In genomic region chr10:75126277-75126676, GRCh38 we compare ENCODE assay signal across 22 cellular contexts. TPM values are rescaled to one million over a fixed set of nuclear protein-coding genes. Genes with fewer than 3 reads are reported as not detected.
DNase-seq lines count a peak whose midpoint lies in the region; ATAC-seq and TF ChIP-seq lines count a peak whose summit lies in the region.
"Had no signal": no experiment of that assay in that cellular context is flagged by ENCODE, and none has a peak within 500 bp of the region (broad histone marks: within the 10 kb centered on the region; RNA-seq: fewer than 3 reads in every experiment).

No MANE protein-coding gene starts in this region.

- no peaks in the 10 kb centered on the region for H3K27me3 ChIP-seq in BLaER1 treated with 17β-estradiol and CSF1 and Interleukin-3, amounts not matched to agents 10 nM and 100 nM

- DNase-seq in HFFc6 (no peak), memory B cell (ENCODE audit: low spot score in 2 of 2) (no peak), GM10248 (ENCODE audit: extremely low spot score) (no peak)
- DNase-seq in activated naive CD8-positive, alpha-beta T cell treated with anti-CD3 and anti-CD28 coated beads, Interleukin-2, amount 10 ng/mL, durations not matched to agents 7 days and 5 days: no peak
- DNase-seq in activated CD4-positive, alpha-beta T cell treated with anti-CD3 and anti-CD28 coated beads, Interleukin-2, amount 50 U/mL, for 4 hours: no peak
- DNase-seq: activated CD8-positive, alpha-beta memory T cell treated with anti-CD3 and anti-CD28 coated beads, Interleukin-2, amount 10 ng/mL, durations not matched to agents 7 days and 5 days; DND-41; foreskin melanocyte; H9; hypothalamus; islet precursor cell; Kasumi-1; NCI-H2029 treated with DMSO at 0.1 percent for 48 hours; NCI-H446; NK-92 treated with Interleukin-12 subunit alpha and Interleukin-12 subunit beta, amount 100 ng/mL, for 24 hours; T-helper 9 cell had no signal

- H3K4me1 ChIP-seq in BLaER1 treated with 17β-estradiol and CSF1 and Interleukin-3, amounts not matched to agents 10 nM and 100 nM: peaks cover 9 to 32% (median 14%) of the 10 kb centered on the region in 10 experiments

- H3K27me3 Mint-ChIP-seq in HFFc6 (ENCODE audit: insufficient read depth): no peaks in the 10 kb centered on the region
- H3K27me3 Mint-ChIP-seq in activated naive CD8-positive, alpha-beta T cell treated with anti-CD3 and anti-CD28 coated beads, Interleukin-2, amount 10 ng/mL, durations not matched to agents 7 days and 5 days: no peaks in the 10 kb centered on the region
- H3K27me3 Mint-ChIP-seq in memory B cell: no peaks in the 10 kb centered on the region
- H3K27me3 Mint-ChIP-seq: activated CD8-positive, alpha-beta memory T cell treated with anti-CD3 and anti-CD28 coated beads, Interleukin-2, amount 10 ng/mL, durations not matched to agents 7 days and 5 days; dendritic cell treated with granulocyte-macrophage colony-stimulating factor and Interleukin-4, amounts not matched to agents 40 ng/mL and 50 ng/mL, for 4 days had no signal

- no peaks in the 10 kb centered on the region for H3K9me3 ChIP-seq in BLaER1 treated with 17β-estradiol and CSF1 and Interleukin-3, amounts not matched to agents 10 nM and 100 nM (replicated peaks in 1 of 11)

- H3K4me1 Mint-ChIP-seq in HFFc6 (ENCODE audit: low read depth) (peaks cover 16% of the 10 kb centered on the region), memory B cell (peaks cover 28% of the 10 kb centered on the region)
- H3K4me1 Mint-ChIP-seq in activated naive CD8-positive, alpha-beta T cell treated with anti-CD3 and anti-CD28 coated beads, Interleukin-2, amount 10 ng/mL, durations not matched to agents 7 days and 5 days: peaks cover 31% of the 10 kb centered on the region

- no peak overlapping the region for H3K4me3 ChIP-seq in BLaER1 treated with 17β-estradiol and CSF1 and Interleukin-3, amounts not matched to agents 10 nM and 100 nM
- H3K4me3 ChIP-seq: lung, SK-N-MC had no signal

- POLR2A ChIA-PET in activated naive CD8-positive, alpha-beta T cell treated with anti-CD3 and anti-CD28 coated beads, Interleukin-2, amount 10 ng/mL, durations not matched to agents 7 days and 5 days (lab: Charles Lee): no interaction called here
- POLR2A ChIA-PET in GM10248 (lab: Yijun Ruan, JAX): no interaction called here

- H3K36me3 Mint-ChIP-seq in HFFc6 (ENCODE audit: low read depth) (no peaks in the 10 kb centered on the region), memory B cell (peaks cover 12% of the 10 kb centered on the region)
- peaks cover 28% of the 10 kb centered on the region for H3K36me3 Mint-ChIP-seq in activated naive CD8-positive, alpha-beta T cell treated with anti-CD3 and anti-CD28 coated beads, Interleukin-2, amount 10 ng/mL, durations not matched to agents 7 days and 5 days

- H3K4me3 Mint-ChIP-seq in HFFc6 (no peak overlapping the region), memory B cell (no peak overlapping the region)
- peak overlapping the region; percentile 17 for H3K4me3 Mint-ChIP-seq in activated naive CD8-positive, alpha-beta T cell treated with anti-CD3 and anti-CD28 coated beads, Interleukin-2, amount 10 ng/mL, durations not matched to agents 7 days and 5 days
- H3K4me3 Mint-ChIP-seq: activated CD8-positive, alpha-beta memory T cell treated with anti-CD3 and anti-CD28 coated beads, Interleukin-2, amount 10 ng/mL, durations not matched to agents 7 days and 5 days; dendritic cell treated with granulocyte-macrophage colony-stimulating factor and Interleukin-4, amounts not matched to agents 40 ng/mL and 50 ng/mL, for 4 days; H9 had no signal

- CTCF ChIA-PET in GM10248 (lab: Yijun Ruan, JAX): no interaction called here

- peaks cover 31 to 67% (median 41%) of the 10 kb centered on the region in 11 experiments for H3K36me3 ChIP-seq in BLaER1 treated with 17β-estradiol and CSF1 and Interleukin-3, amounts not matched to agents 10 nM and 100 nM

- H4K20me1 ChIP-seq in BLaER1 treated with 17β-estradiol and CSF1 and Interleukin-3, amounts not matched to agents 10 nM and 100 nM: peaks cover 45 to 99% (median 89%) of the 10 kb centered on the region in 11 experiments; a peak in 20 of 22 replicates

- H3K27ac ChIP-seq in BLaER1 treated with 17β-estradiol and CSF1 and Interleukin-3, amounts not matched to agents 10 nM and 100 nM: no peak overlapping the region; a peak in 1 of 22 replicates
- H3K27ac ChIP-seq: SK-N-MC had no signal

- no peak for TF ChIP-seq CTCF in HFFc6 (IDR thresholded peaks at IDR 0.05)
- no peak for TF ChIP-seq CTCF in GM10248 (IDR thresholded peaks at IDR 0.05; ENCODE audit: control extremely low read depth, extremely low read depth, low read depth, missing control alignments)

- H3K4me2 ChIP-seq in BLaER1 treated with 17β-estradiol and CSF1 and Interleukin-3, amounts not matched to agents 10 nM and 100 nM: peak overlapping the region in 6 of 11 experiments; percentile 36 to 61 (median 47); a peak in 9 of 22 replicates

- peak overlapping the region; percentile 49; the same call in 1 of the 2 replicates for H3K27ac Mint-ChIP-seq in HFFc6
- no peak overlapping the region for H3K27ac Mint-ChIP-seq in activated naive CD8-positive, alpha-beta T cell treated with anti-CD3 and anti-CD28 coated beads, Interleukin-2, amount 10 ng/mL, durations not matched to agents 7 days and 5 days
- peak overlapping the region; percentile 52 for H3K27ac Mint-ChIP-seq in memory B cell
- H3K27ac Mint-ChIP-seq: dendritic cell treated with granulocyte-macrophage colony-stimulating factor and Interleukin-4, amounts not matched to agents 40 ng/mL and 50 ng/mL, for 4 days; H9 had no signal

- H3K9me3 Mint-ChIP-seq in HFFc6: no peaks in the 10 kb centered on the region
- H3K9me3 Mint-ChIP-seq in activated naive CD8-positive, alpha-beta T cell treated with anti-CD3 and anti-CD28 coated beads, Interleukin-2, amount 10 ng/mL, durations not matched to agents 7 days and 5 days: no peaks in the 10 kb centered on the region
- H3K9me3 Mint-ChIP-seq in memory B cell: no peaks in the 10 kb centered on the region
- H3K9me3 Mint-ChIP-seq: activated T-helper 2 cell treated with anti-CD3 and anti-CD28 coated beads, Interferon-gamma antibody, Interleukin-2, Interleukin-4, amounts not matched to agents 10 μg/mL and 5 μg/mL and 100 μg/mL, durations not matched to agents 14 hours and 24 hours and 36 hours; dendritic cell treated with granulocyte-macrophage colony-stimulating factor and Interleukin-4, amounts not matched to agents 40 ng/mL and 50 ng/mL, for 4 days; H9 had no signal

- ATAC-seq in activated naive CD8-positive, alpha-beta T cell treated with anti-CD3 and anti-CD28 coated beads, Interleukin-2, amount 10 ng/mL, durations not matched to agents 7 days and 5 days (ENCODE audit: low read depth): no peak
- ATAC-seq in memory B cell (ENCODE audit: low read depth) (no peak), HG03457 (IDR thresholded peaks at IDR 0.05; ENCODE audit: unreplicated experiment) (no peak)
- ATAC-seq: activated CD8-positive, alpha-beta memory T cell treated with anti-CD3 and anti-CD28 coated beads, Interleukin-2, amount 10 ng/mL, durations not matched to agents 7 days and 5 days had no signal

- H3K9ac ChIP-seq in BLaER1 treated with 17β-estradiol and CSF1 and Interleukin-3, amounts not matched to agents 10 nM and 100 nM: no peak overlapping the region

RNA-seq across cellular contexts. Expression of gene SAMD8, which starts 14.8 kb away (rescaled TPM):
- 10 to 100 TPM; 26.5 to 31.5 (median 29.9) TPM for total RNA-seq in HFFc6 (2021; fragmentation: NEBNext Ultra II Directional; extraction: Animal tissue kit (Norgen Biotek cat#: 25700))
- 10 to 100 TPM; 21.0 to 22.7 TPM for total RNA-seq in activated naive CD8-positive, alpha-beta T cell treated with anti-CD3 and anti-CD28 coated beads, Interleukin-2, amount 10 ng/mL, durations not matched to agents 7 days and 5 days
